ENCODE assay signal across 15 cellular contexts in genomic region chr9:27151693-27152397, GRCh38. TPM values are rescaled to one million over a fixed set of nuclear protein-coding genes. Genes with fewer than 3 reads are reported as not detected.
DNase-seq lines count a peak whose midpoint lies in the region; ATAC-seq, FAIRE-seq and TF ChIP-seq lines count a peak whose summit lies in the region.
"Had no signal": no experiment of that assay in that cellular context is flagged by ENCODE, and none has a peak within 500 bp of the region (broad histone marks: within the 10 kb centered on the region; RNA-seq: fewer than 3 reads in every experiment).

No MANE protein-coding gene starts in this region.

- no peak overlapping the region for H3K18ac ChIP-seq in neuronal stem cell (ENCODE audit: low read length)

- H3K14ac ChIP-seq in neuronal stem cell (ENCODE audit: low read length): no peak overlapping the region

- H2AK5ac ChIP-seq in neuronal stem cell (ENCODE audit: low read depth, low read length): no peak overlapping the region

- no peak overlapping the region for H3K4ac ChIP-seq in neuronal stem cell (ENCODE audit: low read length)

- POLR2A ChIA-PET in endothelial cell of umbilical vein (lab: Charles Lee): interaction anchor here (1.3 kb wide), 1 partner anchor 34 kb away, joined by 3 read pairs; no protein-coding TSS in a partner anchor

- no peak for ATAC-seq in HG03025 (IDR thresholded peaks at IDR 0.05; ENCODE audit: low FRiP score, unreplicated experiment)
- ATAC-seq in GM21619 (IDR thresholded peaks at IDR 0.05; ENCODE audit: unreplicated experiment): no peak
- ATAC-seq: activated naive CD8-positive, alpha-beta T cell treated with anti-CD3 and anti-CD28 coated beads, Interleukin-2, amount 50 U/mL, for 24 hours; effector memory CD8-positive, alpha-beta T cell; naive thymus-derived CD4-positive, alpha-beta T cell; Panc1 had no signal

- no peak overlapping the region for H3K23ac ChIP-seq in neuronal stem cell (ENCODE audit: low read depth, low read length, poor library complexity)

- dilution Hi-C loops in endothelial cell of umbilical vein (cut with MboI; ENCODE audit: extremely low pct_ligation_motif_present, low sequenced_read_pairs): no loop called here

- CTCF ChIA-PET in endothelial cell of umbilical vein (lab: Charles Lee): interaction anchor here (1.0 to 2.2 kb wide), 3 partner anchors 10 to 27 kb away, joined by 3 to 5 read pairs (median 4); no protein-coding TSS in a partner anchor

- H2BK120ac ChIP-seq in neuronal stem cell (ENCODE audit: low read depth, low read length): no peak overlapping the region

- no CpG with 5 or more reads among the region's 8 CpGs for WGBS in neuronal stem cell (ENCODE audit: extremely low coverage in 2 of 2, insufficient read length in 2 of 2, insufficient replicate concordance in 1 of 2), 2 donors

- H3K4me3 ChIP-seq in endothelial cell of umbilical vein (replicated peaks in 1 of 3; ENCODE audit: insufficient read depth in 1 of 3, low read depth in 1 of 3, low read length in 3 of 3): no peak overlapping the region
- H3K4me3 ChIP-seq in muscle layer of duodenum (ENCODE audit: low read depth in 1 of 2, low read length in 2 of 2): no peak overlapping the region
- no peak overlapping the region for H3K4me3 ChIP-seq in neuronal stem cell (ENCODE audit: low read length in 2 of 2)
- H3K4me3 ChIP-seq: spleen had no signal

- H3K4me1 ChIP-seq in endothelial cell of umbilical vein (ENCODE audit: control insufficient read depth, extremely low read depth, insufficient read depth, low read length): peaks cover 50% of the 10 kb centered on the region
- H3K4me1 ChIP-seq in muscle layer of duodenum (ENCODE audit: control insufficient read depth in 1 of 2, insufficient read depth in 2 of 2, low read length in 2 of 2): peaks cover 4 to 27% of the 10 kb centered on the region in 2 donors
- no peaks in the 10 kb centered on the region for H3K4me1 ChIP-seq in neuronal stem cell (ENCODE audit: control insufficient read depth in 2 of 2, insufficient read depth in 1 of 2, low read depth in 1 of 2, low read length in 2 of 2)
- H3K4me1 ChIP-seq: BE2C had no signal

- H3K36me3 ChIP-seq in endothelial cell of umbilical vein (ENCODE audit: control insufficient read depth in 2 of 2, extremely low read depth in 1 of 2, insufficient read depth in 2 of 2, low read length in 2 of 2) (no peaks in the 10 kb centered on the region), muscle layer of duodenum (ENCODE audit: control insufficient read depth in 1 of 2, insufficient read depth in 2 of 2, low read length in 2 of 2) (no peaks in the 10 kb centered on the region), neuronal stem cell (replicated peaks in 1 of 2; ENCODE audit: control insufficient read depth in 2 of 2, insufficient read depth in 2 of 2, low read length in 2 of 2) (no peaks in the 10 kb centered on the region)
- H3K36me3 ChIP-seq: BE2C, spleen had no signal

- H3K9ac ChIP-seq in endothelial cell of umbilical vein (replicated peaks; ENCODE audit: extremely low read depth, insufficient read depth, low read length) (peak overlapping the region; percentile 13), neuronal stem cell (ENCODE audit: low read depth, low read length, poor library complexity) (no peak overlapping the region)

- no peak overlapping the region for H2BK15ac ChIP-seq in neuronal stem cell (ENCODE audit: low read length)

- H3K27me3 ChIP-seq in endothelial cell of umbilical vein (ENCODE audit: control insufficient read depth in 2 of 2, insufficient read depth in 2 of 2, low read length in 2 of 2) (no peaks in the 10 kb centered on the region), muscle layer of duodenum (ENCODE audit: low read depth, low read length) (no peaks in the 10 kb centered on the region), neuronal stem cell (ENCODE audit: control insufficient read depth in 3 of 3, insufficient read depth in 3 of 3, low read depth in 1 of 3, low read length in 3 of 3) (no peaks in the 10 kb centered on the region)
- H3K27me3 ChIP-seq: BE2C, spleen had no signal

- DNase-seq in AG08396 (ENCODE audit: low spot score) (peak; percentile 41), M059J (ENCODE audit: low read depth) (peak; percentile 81), endothelial cell of umbilical vein (ENCODE audit: low read depth, low spot score) (peak; percentile 75), neuronal stem cell (ENCODE audit: low spot score) (no peak), GM20000 (ENCODE audit: low spot score) (no peak)
- DNase-seq: activated naive CD8-positive, alpha-beta T cell treated with anti-CD3 and anti-CD28 coated beads, Interleukin-2, amount 50 U/mL, for 24 hours; BE2C; DMS79 treated with DMSO at 0.1 percent for 48 hours; effector memory CD8-positive, alpha-beta T cell; naive thymus-derived CD4-positive, alpha-beta T cell; spleen had no signal

- no peak for TF ChIP-seq POLR2A in endothelial cell of umbilical vein (IDR thresholded peaks at IDR 0.05; ENCODE audit: low read depth, low read length)

- peak overlapping the region; percentile 65 for H3K27ac ChIP-seq in endothelial cell of umbilical vein (ENCODE audit: insufficient read depth, low read depth, low read length)
- peak overlapping the region; percentile 42 for H3K27ac ChIP-seq in muscle layer of duodenum (ENCODE audit: low read length)
- H3K27ac ChIP-seq in neuronal stem cell (replicated peaks; ENCODE audit: low read length): no peak overlapping the region

- no peak overlapping the region for H4K8ac ChIP-seq in neuronal stem cell (ENCODE audit: low read depth, low read length)

- BruUV-seq in endothelial cell of umbilical vein (replicated peaks; lab: Mats Ljungman, UMichigan): no TSS peak

- no peaks in the 10 kb centered on the region for H4K20me1 ChIP-seq in endothelial cell of umbilical vein (replicated peaks; ENCODE audit: control insufficient read depth, extremely low read depth, insufficient read depth, low read length)

- H2BK5ac ChIP-seq in neuronal stem cell (ENCODE audit: low read length): no peak overlapping the region

- no peak for TF ChIP-seq CTCF in endothelial cell of umbilical vein (IDR thresholded peaks at IDR 0.05; ENCODE audit: extremely low read depth in 1 of 2, insufficient read depth in 1 of 2, low read depth in 1 of 2, low read length in 2 of 2)
- TF ChIP-seq CTCF in GM20000 (IDR thresholded peaks at IDR 0.05; ENCODE audit: extremely low read depth, missing control alignments): no peak

- peak overlapping the region; percentile 9 for H3K4me2 ChIP-seq in endothelial cell of umbilical vein (ENCODE audit: insufficient read depth, low read length)
- H3K4me2 ChIP-seq in neuronal stem cell (ENCODE audit: insufficient read depth, low read length, poor library complexity, severe bottlenecking): no peak overlapping the region

- H3K9me1 ChIP-seq in endothelial cell of umbilical vein (replicated peaks; ENCODE audit: control insufficient read depth, extremely low read depth, insufficient read depth, low read length): no peaks in the 10 kb centered on the region

- no peak overlapping the region for H2BK12ac ChIP-seq in neuronal stem cell (ENCODE audit: low read length)

- intact Hi-C loops in endothelial cell of umbilical vein (cut with micrococcal nuclease): loop anchor here (1.0 kb wide), 1 partner anchor 35 kb away; no protein-coding TSS in a partner anchor

- H2AFZ ChIP-seq in endothelial cell of umbilical vein (ENCODE audit: low read depth, low read length) (no peak overlapping the region), neuronal stem cell (ENCODE audit: low read length) (no peak overlapping the region)

- no peaks in the 10 kb centered on the region for H3K79me1 ChIP-seq in neuronal stem cell (ENCODE audit: low read depth, low read length)

- FAIRE-seq in endothelial cell of umbilical vein (lab: Jason Lieb, UNC): peak; percentile 46

- H4K91ac ChIP-seq in neuronal stem cell (ENCODE audit: low read depth, low read length, poor library complexity): no peak overlapping the region

- no peaks in the 10 kb centered on the region for H3K9me3 ChIP-seq in endothelial cell of umbilical vein (replicated peaks; ENCODE audit: control insufficient read depth, insufficient read depth, low read length)
- no peaks in the 10 kb centered on the region for H3K9me3 ChIP-seq in muscle layer of duodenum (ENCODE audit: control insufficient read depth in 1 of 2, low read length in 2 of 2)
- no peaks in the 10 kb centered on the region for H3K9me3 ChIP-seq in neuronal stem cell (replicated peaks in 1 of 2; ENCODE audit: control insufficient read depth in 2 of 2, insufficient read depth in 1 of 2, low read depth in 1 of 2, low read length in 2 of 2)
- H3K9me3 ChIP-seq: BE2C, spleen had no signal

- peaks cover 32% of the 10 kb centered on the region for H3K79me2 ChIP-seq in endothelial cell of umbilical vein (ENCODE audit: control insufficient read depth, insufficient read depth, low read length)

TF ChIP-seq in endothelial cell of umbilical vein, 7 proteins besides CTCF, POLR2A, EP300 and RAD21:
- TF ChIP-seq FOS (IDR thresholded peaks at IDR 0.05; ENCODE audit: borderline replicate concordance, insufficient read depth, low read length) (no peak), MYC (IDR thresholded peaks at IDR 0.05; ENCODE audit: low read depth, low read length) (no peak), MAX (IDR thresholded peaks at IDR 0.05; ENCODE audit: insufficient read depth, insufficient read length) (no peak), GATA2 (IDR thresholded peaks at IDR 0.05; ENCODE audit: insufficient read depth, insufficient read length, low read depth, low read length) (no peak), EZH2 (IDR thresholded peaks at IDR 0.05; ENCODE audit: borderline replicate concordance, low read depth, low read length, severe bottlenecking) (no peak), POLR2AphosphoS5 (IDR thresholded peaks at IDR 0.05; ENCODE audit: insufficient read depth, low read depth, low read length) (no peak)

RNA-seq across cellular contexts. Expression of gene TEK, which starts 42.8 kb away (rescaled TPM):
- total RNA-seq in M059J (2014; rRNA removed; shearing (Covaris generic)): 0.96 and 2.0 TPM in 2 replicates
- total RNA-seq in endothelial cell of umbilical vein: 38.9 and 44.1 TPM in 2 replicates
- polyA plus RNA-seq in endothelial cell of umbilical vein: 20.4 and 26.9 TPM in 2 replicates
- polyA plus RNA-seq in endothelial cell of umbilical vein (2011; cell fraction: cytosol; rRNA removed): 28.3 and 28.8 TPM in 2 replicates
- 32.0 and 39.6 TPM in 2 replicates for polyA plus RNA-seq in endothelial cell of umbilical vein (2011; cell fraction: nucleus; rRNA removed)
- polyA plus RNA-seq in endothelial cell of umbilical vein (2012): 52.5 and 53.2 TPM in 2 replicates
- 74.8 and 80.9 TPM in 2 replicates for polyA minus RNA-seq in endothelial cell of umbilical vein
- not detected for polyA minus RNA-seq in endothelial cell of umbilical vein (2011; cell fraction: cytosol; rRNA and poly(A)+ RNA removed)
- 37.5 and 52.6 TPM in 2 replicates for polyA minus RNA-seq in endothelial cell of umbilical vein (2011; cell fraction: nucleus; rRNA and poly(A)+ RNA removed)
- 15.0 TPM for polyA plus RNA-seq in neuronal stem cell (2013, experiment 1 of 2)
- 14.4 TPM for polyA plus RNA-seq in neuronal stem cell (2013, experiment 2 of 2)
- total RNA-seq: naive thymus-derived CD4-positive, alpha-beta T cell had no signal
- polyA plus RNA-seq: naive thymus-derived CD4-positive, alpha-beta T cell had no signal

Comparison
In these comparisons a context has a peak if more than half of its experiments do, and no peak if none do; other contexts are left out.
1. DNase-seq: peak in AG08396 (single experiment), M059J (single experiment) and endothelial cell of umbilical vein (single experiment); none in neuronal stem cell (single experiment) and GM20000 (single experiment).
2. RNA of gene TEK, which starts 42.8 kb away (total RNA-seq): 38.9 to 44.1 TPM in endothelial cell of umbilical vein; 0.96 to 2.0 TPM in M059J; every median in the first group is over 10 times any median in the second.